ENCODE assay signal across 10 cellular contexts in the genomic region with DNA sequence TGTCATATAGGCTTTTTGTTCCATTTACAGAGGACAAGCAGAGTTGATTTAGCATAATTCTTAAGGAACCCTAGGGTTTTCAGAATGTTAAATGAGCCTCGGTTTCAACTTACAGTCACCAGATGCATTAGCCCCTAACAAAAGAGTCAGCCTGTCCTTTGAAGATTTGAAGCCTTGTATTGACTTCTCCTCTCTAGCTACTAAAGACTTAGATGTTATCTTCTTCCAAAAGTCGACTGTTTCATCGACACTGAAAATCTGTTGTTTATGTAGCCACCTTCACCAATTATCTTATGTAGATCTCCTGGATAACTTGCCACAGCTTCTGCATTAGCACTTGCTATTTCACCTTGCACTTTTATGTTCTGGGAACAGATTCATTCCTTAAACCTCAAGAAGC.
"Had no signal": no experiment of that assay in that cellular context is flagged by ENCODE, and none has a peak within 500 bp of the region (broad histone marks: within the 10 kb centered on the region; RNA-seq: fewer than 3 reads in every experiment).

No MANE protein-coding gene starts in this region.

- DNase-seq: GM23248, GOT3, H7, HFFc6, KG1 had no signal

- H3K27ac ChIP-seq: GM23248, HL-60 had no signal

- H3K4me3 ChIP-seq: GM23248, HAP-1, K562 had no signal

- H2AFZ ChIP-seq: GM23248 had no signal

- H3K4me1 ChIP-seq: HAP-1 had no signal

- ATAC-seq: HCT116, HepG2, K562 had no signal

- H3K36me3 ChIP-seq: HAP-1 had no signal

- H3K9ac ChIP-seq: GM23248 had no signal
